ENCODE assay signal across 9 cellular contexts in the genomic region with DNA sequence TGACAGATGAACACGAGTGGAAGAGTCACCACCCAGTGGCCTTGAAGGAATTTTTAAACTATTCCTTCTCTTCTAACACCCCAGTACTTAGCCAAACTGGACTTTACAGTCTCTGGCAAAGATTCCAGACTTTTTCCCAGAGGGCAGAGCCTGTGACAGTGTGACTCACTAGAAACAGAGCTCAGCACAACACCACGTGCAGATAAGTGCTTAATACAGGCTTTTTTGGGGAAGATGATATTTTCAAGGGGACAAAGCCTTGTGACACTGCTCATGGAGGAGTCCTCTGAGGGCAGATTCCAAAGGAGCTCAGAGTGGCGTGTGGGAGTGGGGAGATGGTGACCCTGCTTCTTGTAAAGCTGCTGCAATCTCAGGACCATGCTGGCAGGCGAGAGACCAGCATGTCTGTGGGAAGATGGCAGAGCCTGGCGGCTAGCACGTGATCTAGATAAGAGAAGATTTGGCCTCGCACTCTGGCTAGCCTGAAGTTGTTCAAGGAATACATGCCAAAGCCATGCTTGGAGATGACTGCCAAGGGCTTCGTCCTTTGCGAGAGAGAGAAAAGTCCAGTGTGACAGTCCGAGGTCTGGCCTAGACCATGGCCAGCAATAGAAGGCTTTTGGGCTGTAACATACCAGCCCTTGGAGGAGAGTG. TPM values are rescaled to one million over a fixed set of nuclear protein-coding genes. Genes with fewer than 3 reads are reported as not detected.
A peak's percentile ranks its signal among the peaks of the same experiment; 100 is the strongest.
DNase-seq lines count a peak whose midpoint lies in the region; TF ChIP-seq lines count a peak whose summit lies in the region.
"Had no signal": no experiment of that assay in that cellular context is flagged by ENCODE, and none has a peak within 500 bp of the region (broad histone marks: within the 10 kb centered on the region; RNA-seq: fewer than 3 reads in every experiment).

No MANE protein-coding gene starts in this region.

- DNase-seq in activated naive CD4-positive, alpha-beta T cell treated with anti-CD3 and anti-CD28 coated beads for 36 hours: no peak
- no peak for DNase-seq in activated naive CD4-positive, alpha-beta T cell treated with anti-CD3 and anti-CD28 coated beads, Interleukin-2, amount 50 U/mL, for 16 hours
- DNase-seq in ascending aorta (ENCODE audit: low spot score in 2 of 2): peak in 1 of 2 donors; percentile 76
- no peak for DNase-seq in transverse colon
- no peak for DNase-seq in activated gamma-delta T cell treated with Interleukin-2 at 50 U/mL for 16 hours
- DNase-seq in DMS153 (lab: John Stamatoyannopoulos, UW): no peak
- no peak for DNase-seq in T1000 (lab: John Stamatoyannopoulos, UW)
- DNase-seq: SW 1271 had no signal

- no peak for TF ChIP-seq EP300 in transverse colon (IDR thresholded peaks at IDR 0.05; ENCODE audit: low read depth)

- H3K27me3 ChIP-seq in ascending aorta (no peaks in the 10 kb centered on the region), layer of hippocampus (ENCODE audit: control insufficient read depth, insufficient read depth, low read length) (no peaks in the 10 kb centered on the region), transverse colon (peaks cover 8% of the 10 kb centered on the region)

- peaks cover 9% of the 10 kb centered on the region for H3K36me3 Mint-ChIP-seq in activated naive CD4-positive, alpha-beta T cell treated with anti-CD3 and anti-CD28 coated beads for 36 hours (ENCODE audit: low read depth)

- H3K4me1 Mint-ChIP-seq in activated naive CD4-positive, alpha-beta T cell treated with anti-CD3 and anti-CD28 coated beads for 36 hours (ENCODE audit: low read depth): peaks cover 45% of the 10 kb centered on the region

- WGBS in transverse colon (ENCODE audit: low coverage in 1 of 2), 2 donors: 59% methylated on average over 10 of the region's 10 CpGs; no CpG with 5 or more reads in 1 of the 2 donors

- no peaks in the 10 kb centered on the region for H3K36me3 ChIP-seq in ascending aorta
- no peaks in the 10 kb centered on the region for H3K36me3 ChIP-seq in transverse colon

- H3K9me3 ChIP-seq in ascending aorta (no peaks in the 10 kb centered on the region), transverse colon (no peaks in the 10 kb centered on the region)

- in situ Hi-C loops in transverse colon (cut with MboI; ENCODE audit: low pct_ligation_motif_present in 1 of 4, low pct_unique_long_range_greater_than_20kb in 1 of 4, low sequenced_read_pairs in 3 of 4): no loop called here

- H3K4me1 ChIP-seq in ascending aorta (peaks cover 0 to 5% of the 10 kb centered on the region in 2 donors), transverse colon (peaks cover 0 to 13% (median 2%) of the 10 kb centered on the region in 4 donors)

- TF ChIP-seq CTCF in ascending aorta (IDR thresholded peaks at IDR 0.05) (no peak), transverse colon (IDR thresholded peaks at IDR 0.05) (no peak)

- intact Hi-C loops in activated naive CD4-positive, alpha-beta T cell treated with anti-CD3 and anti-CD28 coated beads for 36 hours (cut with micrococcal nuclease): loop anchor here (5.0 to 10.0 kb wide), 2 partner anchors 329 to 728 kb away; partner anchors contain the start of genes ENOX2 and ZDHHC9
- intact Hi-C loops in ascending aorta (cut with DNase I) (loop anchor here (5.0 kb wide), 3 partner anchors 92 to 242 kb away; no protein-coding TSS in a partner anchor), transverse colon (cut with DNase I; ENCODE audit: low total_unique reads) (no loop called here)

- H3K27me3 Mint-ChIP-seq in activated naive CD4-positive, alpha-beta T cell treated with anti-CD3 and anti-CD28 coated beads for 36 hours (ENCODE audit: low read depth): no peaks in the 10 kb centered on the region

- H3K4me3 ChIP-seq in ascending aorta: peak overlapping the region in 1 of 2 donors; percentile 29
- H3K4me3 ChIP-seq in transverse colon: no peak overlapping the region

- H3K9me3 Mint-ChIP-seq in activated naive CD4-positive, alpha-beta T cell treated with anti-CD3 and anti-CD28 coated beads for 36 hours: no peaks in the 10 kb centered on the region

- peak overlapping the region; percentile 94 for H3K27ac Mint-ChIP-seq in activated naive CD4-positive, alpha-beta T cell treated with anti-CD3 and anti-CD28 coated beads for 36 hours

- CTCF ChIA-PET in activated naive CD4-positive, alpha-beta T cell treated with anti-CD3 and anti-CD28 coated beads for 36 hours (lab: Charles Lee): interaction anchor here (0.6 to 1.4 kb wide), 4 partner anchors 12 to 93 kb away, joined by 3 to 6 read pairs (median 3); no protein-coding TSS in a partner anchor

- peak overlapping the region; percentile 87 for H3K4me3 Mint-ChIP-seq in activated naive CD4-positive, alpha-beta T cell treated with anti-CD3 and anti-CD28 coated beads for 36 hours

- TF ChIP-seq POLR2A in transverse colon (IDR thresholded peaks at IDR 0.05): no peak

- H3K27ac ChIP-seq in ascending aorta: peak overlapping the region; percentile 58 to 89
- peak overlapping the region; percentile 32 for H3K27ac ChIP-seq in layer of hippocampus (ENCODE audit: low read depth, low read length)
- H3K27ac ChIP-seq in transverse colon: peak overlapping the region; percentile 47 to 74 (median 62)

RNA-seq across cellular contexts. Expression of gene RAB33A, which starts 2.4 kb away (rescaled TPM):
- total RNA-seq in activated naive CD4-positive, alpha-beta T cell treated with anti-CD3 and anti-CD28 coated beads for 36 hours: 10 to 100 TPM; 11.3 to 15.1 TPM
- 0.32 TPM for total RNA-seq in ascending aorta
- total RNA-seq in transverse colon: 1 to 10 TPM in 1 of 4 donors, under 1 TPM in 2, not detected in 1; 0.79 to 6.2 (median 0.82) TPM

RNA-seq across cellular contexts. Expression of gene AIFM1, which starts 8.5 kb away (rescaled TPM):
- total RNA-seq in activated naive CD4-positive, alpha-beta T cell treated with anti-CD3 and anti-CD28 coated beads for 36 hours: 10 to 100 TPM; 59.4 to 63.1 TPM
- total RNA-seq in ascending aorta (0.75 TPM), transverse colon (10 to 100 TPM in 3 of 4 donors, 1 to 10 TPM in 1; 5.6 to 39.5 (median 28.1) TPM)
